Comparison of ENCODE assay signal across 10 cellular contexts in genomic region chr20:17806739-17807441, GRCh38.
DNase-seq lines count a peak whose midpoint lies in the region; ATAC-seq and TF ChIP-seq lines count a peak whose summit lies in the region.
"Had no signal": no experiment of that assay in that cellular context is flagged by ENCODE, and none has a peak within 500 bp of the region (broad histone marks: within the 10 kb centered on the region; RNA-seq: fewer than 3 reads in every experiment).

No MANE protein-coding gene starts in this region.

- no peak for ATAC-seq in CD4-positive, alpha-beta T cell (ENCODE audit: poor library complexity)
- no peak for ATAC-seq in GM18907 (IDR thresholded peaks at IDR 0.05; ENCODE audit: unreplicated experiment)

- H3K4me1 ChIP-seq in CD8-positive, alpha-beta memory T cell (ENCODE audit: insufficient read depth, low read length), result no peaks in the 10 kb centered on the region

- H3K9me3 Mint-ChIP-seq in CD4-positive, alpha-beta T cell, result no peaks in the 10 kb centered on the region
- H3K9me3 Mint-ChIP-seq in CD8-positive, alpha-beta memory T cell, result peaks cover 0 to 2% (median 0%) of the 10 kb centered on the region in 5 donors

- peak; percentile 90 for DNase-seq in GM03348 (ENCODE audit: low spot score)
- peak; percentile 75 to 97 for DNase-seq in cardiac fibroblast (ENCODE audit: low read depth in 2 of 2)
- DNase-seq in iris pigment epithelial cell (ENCODE audit: low read depth), result peak; percentile 78
- DNase-seq in skeletal muscle cell (ENCODE audit: low read depth), result peak; percentile 74
- DNase-seq in CD4-positive, alpha-beta T cell, result no peak
- DNase-seq in CD1c-positive myeloid dendritic cell (ENCODE audit: extremely low spot score), result no peak
- DNase-seq in CD8-positive, alpha-beta memory T cell, result no peak
- DNase-seq: MM.1S had no signal

- H3K27ac Mint-ChIP-seq in CD4-positive, alpha-beta T cell, result no peak overlapping the region
- peak overlapping the region in 2 of 8 donors; percentile 20 to 74 for H3K27ac Mint-ChIP-seq in CD8-positive, alpha-beta memory T cell

- no peaks in the 10 kb centered on the region for H3K4me1 Mint-ChIP-seq in CD4-positive, alpha-beta T cell (ENCODE audit: low read depth)
- H3K4me1 Mint-ChIP-seq in CD8-positive, alpha-beta memory T cell, result no peaks in the 10 kb centered on the region

- no peak for TF ChIP-seq CTCF in cardiac fibroblast (IDR thresholded peaks at IDR 0.05; ENCODE audit: low read depth, low read length)
- TF ChIP-seq CTCF in CD4-positive, alpha-beta T cell (IDR thresholded peaks at IDR 0.05), result no peak

- no peaks in the 10 kb centered on the region for H3K27me3 ChIP-seq in CD4-positive, alpha-beta T cell (ENCODE audit: control insufficient read depth, insufficient read depth, low read length)
- H3K27me3 ChIP-seq in CD8-positive, alpha-beta memory T cell (ENCODE audit: insufficient read depth, low read length, poor library complexity, severe bottlenecking), result no peaks in the 10 kb centered on the region

- H3K4me3 ChIP-seq in cardiac fibroblast (replicated peaks in 1 of 2; ENCODE audit: low read depth in 2 of 2, low read length in 2 of 2), result no peak overlapping the region
- no peak overlapping the region for H3K4me3 ChIP-seq in skeletal muscle cell (ENCODE audit: low read depth, low read length)
- no peak overlapping the region for H3K4me3 ChIP-seq in CD8-positive, alpha-beta memory T cell (ENCODE audit: low read length)

- no peak overlapping the region for H3K4me3 Mint-ChIP-seq in CD4-positive, alpha-beta T cell
- no peak overlapping the region for H3K4me3 Mint-ChIP-seq in CD8-positive, alpha-beta memory T cell

- no peak overlapping the region for H3K27ac ChIP-seq in CD4-positive, alpha-beta T cell (ENCODE audit: low read depth, low read length)
- H3K27ac ChIP-seq in CD8-positive, alpha-beta memory T cell (ENCODE audit: low read depth, low read length), result no peak overlapping the region
- H3K27ac ChIP-seq: VCaP had no signal

- no peaks in the 10 kb centered on the region for H3K9me3 ChIP-seq in CD4-positive, alpha-beta T cell (ENCODE audit: control insufficient read depth, low read length)
- no peaks in the 10 kb centered on the region for H3K9me3 ChIP-seq in CD8-positive, alpha-beta memory T cell (ENCODE audit: low read length)

- no peaks in the 10 kb centered on the region for H3K36me3 ChIP-seq in CD8-positive, alpha-beta memory T cell (ENCODE audit: insufficient read depth, low read length)

- H3K36me3 Mint-ChIP-seq in CD4-positive, alpha-beta T cell (ENCODE audit: low read depth), result no peaks in the 10 kb centered on the region
- no peaks in the 10 kb centered on the region for H3K36me3 Mint-ChIP-seq in CD8-positive, alpha-beta memory T cell

- CTCF ChIA-PET in CD4-positive, alpha-beta T cell (lab: Charles Lee), result no interaction called here
- CTCF ChIA-PET in CD8-positive, alpha-beta memory T cell (lab: Charles Lee), result no interaction called here

- H3K27me3 Mint-ChIP-seq in CD4-positive, alpha-beta T cell, result no peaks in the 10 kb centered on the region
- peaks cover 1 to 4% of the 10 kb centered on the region in 2 donors for H3K27me3 Mint-ChIP-seq in CD8-positive, alpha-beta memory T cell

- intact Hi-C loops in CD4-positive, alpha-beta T cell (cut with DNase I, micrococcal nuclease), result no loop called here

- POLR2A ChIA-PET in CD4-positive, alpha-beta T cell (lab: Charles Lee), result no interaction called here
- POLR2A ChIA-PET in CD8-positive, alpha-beta memory T cell (lab: Charles Lee), result no interaction called here

Comparison
In these comparisons a context has a peak if more than half of its experiments do, and no peak if none do; other contexts are left out.
1. DNase-seq: peak in GM03348 (single experiment), cardiac fibroblast (2 of 2), iris pigment epithelial cell (single experiment) and skeletal muscle cell (single experiment); none in CD4-positive, alpha-beta T cell (0 of 10), CD1c-positive myeloid dendritic cell (single experiment) and CD8-positive, alpha-beta memory T cell (0 of 5).